In the genomic region with DNA sequence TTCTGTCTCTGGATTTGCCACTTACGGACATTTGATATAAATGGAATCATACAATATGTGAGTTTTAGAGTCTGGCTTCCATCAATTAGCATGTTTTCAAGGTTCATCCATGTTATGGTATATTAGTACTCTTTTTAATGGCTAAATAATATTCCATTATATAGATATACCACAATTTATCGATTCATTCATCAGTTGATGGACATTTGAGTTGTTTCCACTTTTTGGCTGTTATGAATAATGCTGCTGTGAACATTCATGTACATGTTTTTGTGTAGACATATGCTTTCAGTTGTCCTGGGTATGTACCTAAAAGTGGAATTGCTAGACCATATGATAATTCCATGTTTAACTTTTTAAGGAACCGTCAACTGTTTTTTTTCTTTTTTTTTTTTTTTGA, we compare ENCODE assay signal across 1 cellular context.
TF ChIP-seq lines count a peak whose summit lies in the region.

No MANE protein-coding gene starts in this region.

TF ChIP-seq in SK-N-SH, 30 proteins besides CTCF, POLR2A, EP300 and RAD21 (continued from another document):
- TF ChIP-seq, protein P1, sequence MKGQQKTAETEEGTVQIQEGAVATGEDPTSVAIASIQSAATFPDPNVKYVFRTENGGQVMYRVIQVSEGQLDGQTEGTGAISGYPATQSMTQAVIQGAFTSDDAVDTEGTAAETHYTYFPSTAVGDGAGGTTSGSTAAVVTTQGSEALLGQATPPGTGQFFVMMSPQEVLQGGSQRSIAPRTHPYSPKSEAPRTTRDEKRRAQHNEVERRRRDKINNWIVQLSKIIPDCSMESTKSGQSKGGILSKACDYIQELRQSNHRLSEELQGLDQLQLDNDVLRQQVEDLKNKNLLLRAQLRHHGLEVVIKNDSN (IDR thresholded peaks at IDR 0.05; ENCODE audit: borderline replicate concordance, low read depth): no peak
- no peak for TF ChIP-seq TCF12 (IDR thresholded peaks at IDR 0.05)
- TF ChIP-seq RFX5 (IDR thresholded peaks at IDR 0.05; ENCODE audit: low read length): no peak
- no peak for TF ChIP-seq CHD2 (IDR thresholded peaks at IDR 0.05; ENCODE audit: low read length, partially characterized antibody)
- no peak for TF ChIP-seq JUND (IDR thresholded peaks at IDR 0.05)
- no peak for TF ChIP-seq ELF1 (IDR thresholded peaks at IDR 0.05)
